8 cellular contexts compared by ENCODE assay signal in the genomic region with DNA sequence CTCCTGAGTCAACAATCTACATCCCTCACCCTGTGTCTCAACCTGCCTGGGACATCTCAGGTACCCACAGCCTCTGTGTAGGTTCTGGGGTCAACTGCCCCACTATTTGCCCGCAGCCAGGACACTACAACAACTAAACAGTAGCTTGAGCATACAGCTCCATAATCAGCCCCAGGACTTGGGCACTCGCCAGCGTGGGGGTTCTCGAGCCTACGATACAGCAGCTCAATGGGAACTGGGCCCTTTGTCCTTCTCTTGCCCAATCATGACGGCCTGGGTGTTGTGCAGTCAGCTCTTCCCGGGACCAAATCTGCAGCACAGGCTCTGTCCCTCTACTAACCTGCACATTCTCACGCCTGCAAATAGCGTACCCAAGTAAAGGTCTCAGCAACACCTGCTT. TPM values are rescaled to one million over a fixed set of nuclear protein-coding genes. Genes with fewer than 3 reads are reported as not detected.
DNase-seq lines count a peak whose midpoint lies in the region; ATAC-seq and TF ChIP-seq lines count a peak whose summit lies in the region.

No MANE protein-coding gene starts in this region.

- H2AFZ ChIP-seq in Karpas-422 (ENCODE audit: low read length), result no peak overlapping the region
- no peak overlapping the region for H2AFZ ChIP-seq in neuron (ENCODE audit: low read depth, low read length)

- peak overlapping the region; percentile 78 for H3K27ac Mint-ChIP-seq in Calu3 (ENCODE audit: unreplicated experiment)

- CTCF ChIA-PET in Calu3 (lab: Charles Lee), result no interaction called here

- H3K4me1 ChIP-seq in Karpas-422 (ENCODE audit: low read length), result peaks cover 11% of the 10 kb centered on the region
- peaks cover 13% of the 10 kb centered on the region for H3K4me1 ChIP-seq in neuron (ENCODE audit: insufficient read depth, low read length)

- H3K4me2 ChIP-seq in Karpas-422 (ENCODE audit: low read depth, low read length, poor library complexity, severe bottlenecking), result peak overlapping the region; percentile 65

- no peaks in the 10 kb centered on the region for H3K27me3 Mint-ChIP-seq in Calu3 (ENCODE audit: unreplicated experiment)

- peaks cover 17% of the 10 kb centered on the region for H3K9me3 Mint-ChIP-seq in Calu3 (ENCODE audit: low read depth, unreplicated experiment)

- no peak overlapping the region for H3K27ac ChIP-seq in Karpas-422 (ENCODE audit: low read length)
- H3K27ac ChIP-seq in dorsolateral prefrontal cortex, result no peak overlapping the region

- DNase-seq in Calu3 (no peak), Karpas-422 (peak; percentile 32), dorsolateral prefrontal cortex (no peak), AG08395 (ENCODE audit: low spot score) (no peak), NCI-H1694 treated with DMSO at 0.1 percent for 48 hours (lab: John Stamatoyannopoulos, UW) (no peak)

- H3K4me1 Mint-ChIP-seq in Calu3 (ENCODE audit: low read depth, unreplicated experiment), result peaks cover 26% of the 10 kb centered on the region

- H3K4me3 ChIP-seq in Karpas-422 (ENCODE audit: low read length), result peak overlapping the region; percentile 84
- peak overlapping the region in 36 of 59 donors; percentile 74 to 100 (median 94) for H3K4me3 ChIP-seq in dorsolateral prefrontal cortex
- peak overlapping the region; percentile 92 for H3K4me3 ChIP-seq in neuron (ENCODE audit: low read length)

- H3K4me3 Mint-ChIP-seq in Calu3 (ENCODE audit: low read depth, unreplicated experiment), result peak overlapping the region; percentile 90

- H3K36me3 Mint-ChIP-seq in Calu3 (ENCODE audit: insufficient read depth, unreplicated experiment), result peaks cover 58% of the 10 kb centered on the region

- H3K9me2 ChIP-seq in Karpas-422 (replicated peaks; ENCODE audit: insufficient read depth, low read length), result no peaks in the 10 kb centered on the region

- TF ChIP-seq CTCF in Calu3 (IDR thresholded peaks at IDR 0.05; ENCODE audit: unreplicated experiment) (no peak), dorsolateral prefrontal cortex (IDR thresholded peaks at IDR 0.05 in 54 of 56, conservative IDR thresholded peaks at IDR 0.05 in 2 of 56; ENCODE audit: low read depth in 1 of 56, partially characterized antibody in 56 of 56) (no peak)

- intact Hi-C loops in Calu3 (cut with micrococcal nuclease; ENCODE audit: unreplicated experiment), result no loop called here
- intact Hi-C loops in dorsolateral prefrontal cortex (cut with DNase I), result no loop called here

- H3K9ac ChIP-seq in Karpas-422 (ENCODE audit: low read length), result no peak overlapping the region; the same call in 1 of the 2 replicates

- no peaks in the 10 kb centered on the region for H3K27me3 ChIP-seq in Karpas-422 (ENCODE audit: low read length)
- H3K27me3 ChIP-seq in dorsolateral prefrontal cortex, result no peaks in the 10 kb centered on the region
- no peaks in the 10 kb centered on the region for H3K27me3 ChIP-seq in neuron (ENCODE audit: insufficient read depth, low read length)

- peaks cover 52% of the 10 kb centered on the region for H3K79me2 ChIP-seq in Karpas-422 (ENCODE audit: low read length)

- H3K36me3 ChIP-seq in Karpas-422 (ENCODE audit: insufficient read depth, low read length) (peaks cover 48% of the 10 kb centered on the region), neuron (ENCODE audit: insufficient read depth, low read length) (peaks cover 43% of the 10 kb centered on the region)

- no peaks in the 10 kb centered on the region for H4K20me1 ChIP-seq in Karpas-422 (ENCODE audit: insufficient read depth, low read depth, low read length)

- peaks cover 45% of the 10 kb centered on the region for H3K9me3 ChIP-seq in Karpas-422 (ENCODE audit: low read length)
- peaks cover 49% of the 10 kb centered on the region for H3K9me3 ChIP-seq in neuron (ENCODE audit: low read length)

- no TSS peak for BruUV-seq in Calu3 (replicated peaks; lab: Mats Ljungman, UMichigan)

- ATAC-seq in GM18520 (IDR thresholded peaks at IDR 0.05; ENCODE audit: unreplicated experiment) (no peak), GM21529 (IDR thresholded peaks at IDR 0.05; ENCODE audit: unreplicated experiment) (no peak)

RNA-seq across cellular contexts. Expression of a gene that starts 1.3 kb away (rescaled TPM):
- total RNA-seq in Calu3 (2022) (12.7 TPM in 2 replicates), dorsolateral prefrontal cortex (10 to 100 TPM in 19 of 120 experiments, 1 to 10 TPM in 101; 5.0 to 16.3 (median 7.9) TPM)
- 5.9 and 7.7 TPM in 2 replicates for total RNA-seq in Karpas-422 (2014; rRNA removed; shearing (Covaris generic); ENCODE audit: low replicate concordance)

RNA-seq across cellular contexts. Expression of a gene that starts 30.5 kb away (rescaled TPM):
- total RNA-seq in Calu3 (2022), result 0.17 and 0.28 TPM in 2 replicates
- total RNA-seq in Karpas-422 (2014; rRNA removed; shearing (Covaris generic); ENCODE audit: low replicate concordance), result not detected in 2 replicates
- under 1 TPM in 1 of 120 experiments, not detected in 119; 0.26 TPM for total RNA-seq in dorsolateral prefrontal cortex

RNA-seq across cellular contexts. Expression of a gene that starts 50.7 kb away (rescaled TPM):
- total RNA-seq in Calu3 (2022), result 4.0 and 4.2 TPM in 2 replicates
- total RNA-seq in Karpas-422 (2014; rRNA removed; shearing (Covaris generic); ENCODE audit: low replicate concordance), result not detected in 2 replicates
- total RNA-seq in dorsolateral prefrontal cortex, result 10 to 100 TPM in 14 of 120 experiments, 1 to 10 TPM in 106; 2.4 to 14.4 (median 6.5) TPM
